Comparison of ENCODE assay signal across 30 cellular contexts in genomic region chr16:72620853-72621252, GRCh38.
"Had no signal": no experiment of that assay in that cellular context is flagged by ENCODE, and none has a peak within 500 bp of the region (broad histone marks: within the 10 kb centered on the region; RNA-seq: fewer than 3 reads in every experiment).

No MANE protein-coding gene starts in this region.

- H3K27ac Mint-ChIP-seq: dendritic cell treated with granulocyte-macrophage colony-stimulating factor and Interleukin-4, amounts not matched to agents 40 ng/mL and 50 ng/mL, for 4 days; endodermal cell; naive thymus-derived CD4-positive, alpha-beta T cell; stimulated activated naive CD8-positive, alpha-beta T cell treated with anti-CD3 and anti-CD28 coated beads, Interleukin-15, amount 100 ng/mL, for 72 hours had no signal

- ATAC-seq: esophagus mucosa; foreskin keratinocyte; gastroesophageal sphincter; heart left ventricle; left cardiac atrium; left lung; naive thymus-derived CD4-positive, alpha-beta T cell; pancreas; sciatic nerve; stimulated activated naive CD8-positive, alpha-beta T cell treated with anti-CD3 and anti-CD28 coated beads, Interleukin-15, amount 100 ng/mL, for 72 hours had no signal

- H3K4me1 Mint-ChIP-seq: naive thymus-derived CD4-positive, alpha-beta T cell; stimulated activated naive CD8-positive, alpha-beta T cell treated with anti-CD3 and anti-CD28 coated beads, Interleukin-15, amount 100 ng/mL, for 72 hours had no signal

- H3K4me1 ChIP-seq: colonic mucosa, foreskin keratinocyte, gastroesophageal sphincter, heart left ventricle, left lung, pancreas, prostate gland, right atrium auricular region, suprapubic skin had no signal

- H3K27ac ChIP-seq: colonic mucosa, epithelial cell of prostate, foreskin keratinocyte, gastroesophageal sphincter, heart left ventricle, left lung, pancreas, prostate gland, right atrium auricular region, suprapubic skin had no signal

- H3K4me2 ChIP-seq: smooth muscle cell had no signal

- H3K27me3 Mint-ChIP-seq: dendritic cell treated with granulocyte-macrophage colony-stimulating factor and Interleukin-4, amounts not matched to agents 40 ng/mL and 50 ng/mL, for 4 days; stimulated activated naive CD8-positive, alpha-beta T cell treated with anti-CD3 and anti-CD28 coated beads, Interleukin-15, amount 100 ng/mL, for 72 hours had no signal

- H3K9me3 ChIP-seq: colonic mucosa, gastroesophageal sphincter, left lung, pancreas, prostate gland, right atrium auricular region, suprapubic skin had no signal

- H3K4me3 ChIP-seq: colonic mucosa, gastroesophageal sphincter, heart left ventricle, left lung, pancreas, prostate gland, right atrium auricular region, smooth muscle cell, suprapubic skin had no signal

- H3K27me3 ChIP-seq: colonic mucosa, foreskin keratinocyte, gastroesophageal sphincter, heart left ventricle, left lung, pancreas, right atrium auricular region, suprapubic skin had no signal

- DNase-seq: colonic mucosa; effector CD8-positive, alpha-beta T cell; endodermal cell; foreskin keratinocyte; heart left ventricle; hippocampal formation; left cardiac atrium; left lung; mesendoderm; midbrain; naive thymus-derived CD4-positive, alpha-beta T cell; nucleus accumbens; pancreas; stimulated activated CD4-positive, alpha-beta T cell treated with anti-CD3 and anti-CD28 coated beads, Interleukin-12 subunit alpha, Interleukin-12 subunit beta, amount 100 ng/mL, for 4 hours; stimulated activated CD4-positive, alpha-beta T cell treated with anti-CD3 and anti-CD28 coated beads, Interleukin-1b, Interleukin-23, amount 100 ng/mL, for 48 hours; stimulated activated CD4-positive, alpha-beta T cell treated with anti-CD3 and anti-CD28 coated beads, Interleukin-4, amount 100 ng/mL, for 1 hour; stimulated activated CD8-positive, alpha-beta memory T cell treated with anti-CD3 and anti-CD28 coated beads, Interleukin-4, amount 100 ng/mL, for 48 hours; stimulated activated naive CD4-positive, alpha-beta T cell; stimulated activated naive CD8-positive, alpha-beta T cell treated with anti-CD3 and anti-CD28 coated beads, Interleukin-15, amount 100 ng/mL, for 72 hours; trophoblast cell had no signal

- H3K36me3 ChIP-seq: colonic mucosa, gastroesophageal sphincter, heart left ventricle, left lung, pancreas, prostate gland, right atrium auricular region, suprapubic skin had no signal

- H3K4me3 Mint-ChIP-seq: dendritic cell treated with granulocyte-macrophage colony-stimulating factor and Interleukin-4, amounts not matched to agents 40 ng/mL and 50 ng/mL, for 4 days; endodermal cell; naive thymus-derived CD4-positive, alpha-beta T cell; nephron; stimulated activated naive CD8-positive, alpha-beta T cell treated with anti-CD3 and anti-CD28 coated beads, Interleukin-15, amount 100 ng/mL, for 72 hours had no signal
